In the genomic region with DNA sequence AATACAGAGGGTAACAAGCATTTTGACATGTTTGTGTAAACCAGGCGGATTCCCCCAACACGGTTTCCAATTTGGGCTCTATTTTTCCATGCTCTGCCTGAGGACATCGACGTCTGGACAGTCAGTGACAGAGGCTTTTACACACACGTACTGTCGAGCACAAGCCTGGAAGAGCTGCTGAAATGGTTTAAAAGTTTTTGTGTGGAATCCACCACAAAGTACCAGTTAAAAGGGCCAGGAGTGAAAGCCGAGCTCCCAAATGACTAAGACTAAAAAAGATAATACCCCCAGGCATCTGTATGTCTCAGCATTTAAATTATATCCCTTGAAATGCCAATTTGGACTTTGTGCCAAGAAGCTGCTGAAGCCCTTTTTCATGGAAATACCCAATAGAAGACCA, we compare ENCODE assay signal across 19 cellular contexts.
A peak's percentile ranks its signal among the peaks of the same experiment; 100 is the strongest.
DNase-seq lines count a peak whose midpoint lies in the region; ATAC-seq, FAIRE-seq and TF ChIP-seq lines count a peak whose summit lies in the region.
"Had no signal": no experiment of that assay in that cellular context is flagged by ENCODE, and none has a peak within 500 bp of the region (broad histone marks: within the 10 kb centered on the region; RNA-seq: fewer than 3 reads in every experiment).

No MANE protein-coding gene starts in this region.

- no peak overlapping the region for H3K4me3 Mint-ChIP-seq in chondrocyte (ENCODE audit: unreplicated experiment)
- no peak overlapping the region for H3K4me3 Mint-ChIP-seq in endodermal cell

- H4K20me1 ChIP-seq in PC-3 (ENCODE audit: low read length), result no peaks in the 10 kb centered on the region

- H3F3A ChIP-seq in PC-3 (ENCODE audit: low read length, unreplicated experiment), result no peaks in the 10 kb centered on the region

- intact Hi-C loops in PC-3 (cut with micrococcal nuclease), result no loop called here

- DNase-seq in A172 (ENCODE audit: low spot score) (peak; percentile 11), H4 (ENCODE audit: low spot score) (peak; percentile 40), PC-3 (peak; percentile 73), chondrocyte (ENCODE audit: low spot score) (no peak), UCSD-AML1 (lab: John Stamatoyannopoulos, UW; ENCODE audit: unreplicated experiment) (no peak), D721Med (ENCODE audit: insufficient read length, low spot score) (no peak), endodermal cell (no peak), NCI-H446 (lab: John Stamatoyannopoulos, UW) (no peak)
- DNase-seq: Caco-2, HCEC 1CT, NCI-H1048, NCI-H1694, NCI-H2107, NCI-H345, NCI-H748 treated with DMSO at 0.1 percent for 48 hours, PC-9, Right ventricle myocardium superior had no signal

- FAIRE-seq in D721Med (lab: Jason Lieb, UNC), result no peak
- FAIRE-seq: A204.1 had no signal

- ATAC-seq in PC-3, result peak; percentile 44

- H3K4me1 Mint-ChIP-seq in chondrocyte (ENCODE audit: low read depth) (peaks cover 44% of the 10 kb centered on the region), endodermal cell (peaks cover 4% of the 10 kb centered on the region)

- H3K9me3 Mint-ChIP-seq in chondrocyte (ENCODE audit: low read depth), result no peaks in the 10 kb centered on the region
- no peaks in the 10 kb centered on the region for H3K9me3 Mint-ChIP-seq in endodermal cell

- H3K4me2 ChIP-seq in PC-3 (ENCODE audit: low read length), result peak overlapping the region; percentile 10
- H3K4me2 ChIP-seq: PC-9 had no signal

- H3K27me3 Mint-ChIP-seq in chondrocyte (ENCODE audit: low read depth) (no peaks in the 10 kb centered on the region), endodermal cell (ENCODE audit: insufficient read depth) (no peaks in the 10 kb centered on the region)

- H3K27ac Mint-ChIP-seq in chondrocyte (ENCODE audit: unreplicated experiment), result peak overlapping the region; percentile 39
- no peak overlapping the region for H3K27ac Mint-ChIP-seq in endodermal cell

- no peaks in the 10 kb centered on the region for H3K27me3 ChIP-seq in PC-3 (ENCODE audit: low read length)
- no peaks in the 10 kb centered on the region for H3K27me3 ChIP-seq in endodermal cell (ENCODE audit: control insufficient read depth, insufficient read depth, low read length, poor library complexity, severe bottlenecking)

- H2AFZ ChIP-seq in PC-3 (ENCODE audit: low read length), result no peak overlapping the region
- H2AFZ ChIP-seq: PC-9 had no signal

- TF ChIP-seq CTCF in PC-3 (conservative IDR thresholded peaks at IDR 0.05; ENCODE audit: low read depth, low read length), result no peak
- TF ChIP-seq CTCF in chondrocyte (IDR thresholded peaks at IDR 0.05), result no peak
- TF ChIP-seq CTCF in D721Med (IDR thresholded peaks at IDR 0.05; ENCODE audit: insufficient read depth, missing control alignments), result no peak
- no peak for TF ChIP-seq CTCF in endodermal cell (conservative IDR thresholded peaks at IDR 0.05)

- no peaks in the 10 kb centered on the region for H3K9me3 ChIP-seq in PC-3 (ENCODE audit: low read length)
- H3K9me3 ChIP-seq in endodermal cell (ENCODE audit: control insufficient read depth, low read length), result no peaks in the 10 kb centered on the region
- H3K9me3 ChIP-seq: Caco-2 had no signal

- H3K79me2 ChIP-seq in PC-3 (ENCODE audit: low read length), result no peaks in the 10 kb centered on the region

- CTCF ChIA-PET in PC-3 (lab: Charles Lee), result no interaction called here

- POLR2A ChIA-PET in PC-3 (lab: Charles Lee; ENCODE audit: unreplicated experiment), result interaction anchor here (0.7 kb wide), 1 partner anchor 373 kb away, joined by 4 read pairs; no protein-coding TSS in a partner anchor

- H3K4me1 ChIP-seq in PC-3 (ENCODE audit: insufficient read depth, low read length) (peaks cover 33% of the 10 kb centered on the region), endodermal cell (ENCODE audit: control insufficient read depth, insufficient read depth, low read length) (peaks cover 5% of the 10 kb centered on the region)

- no peak overlapping the region for H3K4me3 ChIP-seq in PC-3 (ENCODE audit: low read length)
- H3K4me3 ChIP-seq in endodermal cell (ENCODE audit: low read length), result no peak overlapping the region
- H3K4me3 ChIP-seq: PC-9 had no signal

- BruUV-seq in PC-3 (replicated peaks; lab: Mats Ljungman, UMichigan), result no TSS peak

- 73 to 90% methylated on average over 7 of the region's 7 CpGs for WGBS in endodermal cell (ENCODE audit: insufficient coverage in 1 of 2, insufficient read length in 1 of 2), 2 experiments

- H3K36me3 ChIP-seq in PC-3 (ENCODE audit: low read depth, low read length) (no peaks in the 10 kb centered on the region), endodermal cell (ENCODE audit: control insufficient read depth, insufficient read depth, low read length) (no peaks in the 10 kb centered on the region)

- H3K9me2 ChIP-seq in PC-3 (replicated peaks; ENCODE audit: low read length), result no peaks in the 10 kb centered on the region

- H3K9ac ChIP-seq in PC-3 (ENCODE audit: low read length) (no peak overlapping the region), endodermal cell (ENCODE audit: extremely low read depth, low read length, poor library complexity, severe bottlenecking) (no peak overlapping the region)

- H3K36me3 Mint-ChIP-seq in chondrocyte (ENCODE audit: low read depth) (no peaks in the 10 kb centered on the region), endodermal cell (ENCODE audit: low read depth) (no peaks in the 10 kb centered on the region)

- H3K27ac ChIP-seq in PC-3 (ENCODE audit: low read length), result no peak overlapping the region
- H3K27ac ChIP-seq in endodermal cell (ENCODE audit: low read depth, low read length), result no peak overlapping the region
- H3K27ac ChIP-seq: C4-2B, PC-9 had no signal

Comparison
In these comparisons a context has a peak if more than half of its experiments do, and no peak if none do; other contexts are left out.
1. DNase-seq: peak in A172 (single experiment), H4 (single experiment) and PC-3 (single experiment); none in chondrocyte (single experiment), UCSD-AML1 (single experiment), D721Med (single experiment), endodermal cell (single experiment) and NCI-H446 (0 of 2).